ENCODE assay signal across 25 cellular contexts in genomic region chr12:75558262-75558661, GRCh38.
"Had no signal": no experiment of that assay in that cellular context is flagged by ENCODE, and none has a peak within 500 bp of the region (broad histone marks: within the 10 kb centered on the region; RNA-seq: fewer than 3 reads in every experiment).

No MANE protein-coding gene starts in this region.

- H3K9me3 Mint-ChIP-seq: activated CD4-positive, alpha-beta memory T cell treated with anti-CD3 and anti-CD28 coated beads for 36 hours; activated CD4-positive, alpha-beta T cell treated with anti-CD3 and anti-CD28 coated beads, Interleukin-2, amount 10 ng/mL, durations not matched to agents 7 days and 5 days; activated naive CD4-positive, alpha-beta T cell treated with anti-CD3 and anti-CD28 coated beads for 36 hours; activated T-helper 17 cell treated with anti-CD3 and anti-CD28 coated beads, Interleukin-2, amount 50 U/mL, for 72 hours; brain; T-helper 1 cell treated with Interleukin-12 subunit alpha and Interleukin-12 subunit beta and Interleukin-4 antibody, amounts not matched to agents 30 μg/mL and 1 μg/mL, for 36 hours; WTC11 had no signal

- H3K27me3 ChIP-seq: SJSA1 had no signal

- H3K27ac ChIP-seq: SJSA1 had no signal

- H3K4me3 ChIP-seq: K562, SJSA1 had no signal

- H3K36me3 Mint-ChIP-seq: activated CD4-positive, alpha-beta memory T cell treated with anti-CD3 and anti-CD28 coated beads for 36 hours; activated naive CD8-positive, alpha-beta T cell; brain; WTC11 had no signal

- H3K9me3 ChIP-seq: SJSA1 had no signal

- H3K36me3 ChIP-seq: SJSA1 had no signal

- H3K4me3 Mint-ChIP-seq: activated CD4-positive, alpha-beta memory T cell treated with anti-CD3 and anti-CD28 coated beads for 36 hours; activated CD4-positive, alpha-beta T cell treated with anti-CD3 and anti-CD28 coated beads, Interleukin-2, amount 10 ng/mL, durations not matched to agents 7 days and 5 days; activated naive CD4-positive, alpha-beta T cell treated with anti-CD3 and anti-CD28 coated beads for 36 hours; activated naive CD8-positive, alpha-beta T cell; activated T-helper 17 cell treated with anti-CD3 and anti-CD28 coated beads, Interleukin-2, amount 50 U/mL, for 72 hours; brain; T-helper 1 cell treated with Interleukin-12 subunit alpha and Interleukin-12 subunit beta and Interleukin-4 antibody, amounts not matched to agents 30 μg/mL and 1 μg/mL, for 36 hours; WTC11 had no signal

- DNase-seq: activated CD4-positive, alpha-beta memory T cell treated with anti-CD3 and anti-CD28 coated beads for 36 hours; activated CD4-positive, alpha-beta T cell treated with anti-CD3 and anti-CD28 coated beads, Interleukin-2, amount 10 ng/mL, durations not matched to agents 7 days and 5 days; activated CD4-positive, CD25-positive, alpha-beta regulatory T cell treated with anti-CD3 and anti-CD28 coated beads, Interleukin-2, amount 50 U/mL, for 72 hours; activated gamma-delta T cell; activated naive CD4-positive, alpha-beta T cell treated with anti-CD3 and anti-CD28 coated beads for 36 hours; activated T-cell treated with anti-CD3 and anti-CD28 coated beads for 4 hours; activated T-cell treated with anti-CD3 and anti-CD28 coated beads, Interleukin-2, amount 50 U/mL, for 48 hours; amygdala; Karpas-422; NCI-H1048; NCI-H146; NCI-H187 treated with DMSO at 0.1 percent for 48 hours; NCI-H2081 treated with DMSO at 0.1 percent for 48 hours; NCI-H510A treated with DMSO at 0.1 percent for 48 hours; NCI-H69; NK-92 treated with Interleukin-12 subunit alpha and Interleukin-12 subunit beta, amount 100 ng/mL, for 24 hours; OCI-M1; SHP77 had no signal

- H3K4me1 Mint-ChIP-seq: activated T-helper 17 cell treated with anti-CD3 and anti-CD28 coated beads, Interleukin-2, amount 50 U/mL, for 72 hours had no signal

- H3K27ac Mint-ChIP-seq: activated CD4-positive, alpha-beta memory T cell treated with anti-CD3 and anti-CD28 coated beads for 36 hours; activated CD4-positive, alpha-beta T cell treated with anti-CD3 and anti-CD28 coated beads, Interleukin-2, amount 10 ng/mL, durations not matched to agents 7 days and 5 days; activated naive CD4-positive, alpha-beta T cell treated with anti-CD3 and anti-CD28 coated beads for 36 hours; activated naive CD8-positive, alpha-beta T cell; activated T-helper 17 cell treated with anti-CD3 and anti-CD28 coated beads, Interleukin-2, amount 50 U/mL, for 72 hours; T-helper 1 cell treated with Interleukin-12 subunit alpha and Interleukin-12 subunit beta and Interleukin-4 antibody, amounts not matched to agents 30 μg/mL and 1 μg/mL, for 36 hours; WTC11 had no signal
